In genomic region chr18:79926715-79927596, GRCh38 we compare ENCODE assay signal across 18 cellular contexts. TPM values are rescaled to one million over a fixed set of nuclear protein-coding genes. Genes with fewer than 3 reads are reported as not detected.
DNase-seq lines count a peak whose midpoint lies in the region; ATAC-seq, FAIRE-seq and TF ChIP-seq lines count a peak whose summit lies in the region.
"Had no signal": no experiment of that assay in that cellular context is flagged by ENCODE, and none has a peak within 500 bp of the region (broad histone marks: within the 10 kb centered on the region; RNA-seq: fewer than 3 reads in every experiment).

No MANE protein-coding gene starts in this region.

- H3K4me1 Mint-ChIP-seq in CD14-positive monocyte (no peaks in the 10 kb centered on the region), GM23338 (peaks cover 13% of the 10 kb centered on the region)

- H3K4me2 ChIP-seq in GM23338: no peak overlapping the region

- peaks cover 9% of the 10 kb centered on the region; the same call in 1 of the 2 replicates for H3K79me2 ChIP-seq in GM23338 (replicated peaks; ENCODE audit: insufficient read depth)

- H3K9me2 ChIP-seq in GM23338 (ENCODE audit: insufficient read depth): no peaks in the 10 kb centered on the region

- H3K36me3 ChIP-seq in GM23338 (ENCODE audit: insufficient read depth): peaks cover 4% of the 10 kb centered on the region; the same call in 1 of the 2 replicates
- H3K36me3 ChIP-seq in pancreas: peaks cover 0 to 5% (median 0%) of the 10 kb centered on the region in 3 donors

- no peak overlapping the region for H2AFZ ChIP-seq in GM23338
- H2AFZ ChIP-seq: GM23248 had no signal

- intact Hi-C loops in CD14-positive monocyte (cut with micrococcal nuclease): no loop called here
- intact Hi-C loops in pancreas (cut with DNase I): no loop called here

- H3K36me3 Mint-ChIP-seq in CD14-positive monocyte (peaks cover 79 to 95% of the 10 kb centered on the region in 2 donors), GM23338 (ENCODE audit: low read depth) (peaks cover 25% of the 10 kb centered on the region)

- H3K4me1 ChIP-seq in GM23338 (ENCODE audit: insufficient read depth): no peaks in the 10 kb centered on the region
- peaks cover 7 to 18% (median 15%) of the 10 kb centered on the region in 3 donors for H3K4me1 ChIP-seq in pancreas
- H3K4me1 ChIP-seq: right lobe of liver had no signal

- H3K4me3 ChIP-seq in GM23338 (no peak overlapping the region), pancreas (no peak overlapping the region)
- H3K4me3 ChIP-seq: GM23248, right lobe of liver had no signal

- H3K27me3 ChIP-seq in GM23338 (ENCODE audit: insufficient read depth) (no peaks in the 10 kb centered on the region), pancreas (no peaks in the 10 kb centered on the region)
- H3K27me3 ChIP-seq: right lobe of liver had no signal

- ATAC-seq in GM23338 (peak; percentile 74), esophagus mucosa (peak; percentile 43), pancreas (peak in 2 of 4 donors; percentile 13 to 59), GM18519 (IDR thresholded peaks at IDR 0.05; ENCODE audit: low FRiP score, unreplicated experiment) (no peak), GM19397 (IDR thresholded peaks at IDR 0.05; ENCODE audit: unreplicated experiment) (no peak)
- ATAC-seq: naive thymus-derived CD4-positive, alpha-beta T cell had no signal

- H3K27ac ChIP-seq in GM23338 (ENCODE audit: low read depth): no peak overlapping the region
- H3K27ac ChIP-seq in pancreas: no peak overlapping the region
- H3K27ac ChIP-seq: GM23248, right lobe of liver had no signal

- FAIRE-seq in pancreas (lab: Jason Lieb, UNC): no peak
- FAIRE-seq: RCC 7860 had no signal

- 63 to 65% methylated on average over 21 of the region's 21 CpGs for WGBS in pancreas, 2 donors

- H3K27ac Mint-ChIP-seq in CD14-positive monocyte (peak overlapping the region in 1 of 7 donors; percentile 73), GM23338 (peak overlapping the region; percentile 54; the same call in 1 of the 2 replicates)
- H3K27ac Mint-ChIP-seq: dendritic cell treated with granulocyte-macrophage colony-stimulating factor and Interleukin-4, amounts not matched to agents 40 ng/mL and 50 ng/mL, for 4 days had no signal

- H3K27me3 Mint-ChIP-seq in CD14-positive monocyte (ENCODE audit: low read depth in 3 of 3): peaks cover 0 to 1% (median 0%) of the 10 kb centered on the region in 3 donors
- H3K27me3 Mint-ChIP-seq in GM23338 (ENCODE audit: insufficient read depth, low read depth, poor library complexity): peaks cover 9% of the 10 kb centered on the region
- H3K27me3 Mint-ChIP-seq: dendritic cell treated with granulocyte-macrophage colony-stimulating factor and Interleukin-4, amounts not matched to agents 40 ng/mL and 50 ng/mL, for 4 days; naive thymus-derived CD4-positive, alpha-beta T cell had no signal

- no peaks in the 10 kb centered on the region for H3F3A ChIP-seq in GM23338 (replicated peaks; ENCODE audit: low read depth)

- no peak for TF ChIP-seq CTCF in CD14-positive monocyte (IDR thresholded peaks at IDR 0.05)
- TF ChIP-seq CTCF in GM23338 (conservative IDR thresholded peaks at IDR 0.05; ENCODE audit: low read depth in 2 of 2): no peak; a peak in 1 of 4 replicates
- TF ChIP-seq CTCF in pancreas (IDR thresholded peaks at IDR 0.05): no peak

- DNase-seq in CD14-positive monocyte (ENCODE audit: low spot score): peak; percentile 39
- no peak for DNase-seq in GM23338 (ENCODE audit: low spot score)
- DNase-seq in pancreas: peak in 5 of 6 donors; percentile 45 to 80 (median 56)
- DNase-seq in NCI-H345 (lab: John Stamatoyannopoulos, UW): no peak
- no peak for DNase-seq in activated CD8-positive, alpha-beta memory T cell treated with anti-CD3 and anti-CD28 coated beads for 24 hours
- DNase-seq: Calu3; GM23248; NCI-H187; NCI-H526 treated with DMSO at 0.1 percent for 48 hours; stimulated activated CD4-positive, alpha-beta T cell treated with anti-CD3 and anti-CD28 coated beads, Interleukin-4, amount 100 ng/mL, for 24 hours; SW 1271 had no signal

- H3K4me3 Mint-ChIP-seq in CD14-positive monocyte (no peak overlapping the region), GM23338 (no peak overlapping the region)
- H3K4me3 Mint-ChIP-seq: dendritic cell treated with granulocyte-macrophage colony-stimulating factor and Interleukin-4, amounts not matched to agents 40 ng/mL and 50 ng/mL, for 4 days; naive thymus-derived CD4-positive, alpha-beta T cell had no signal

- H4K20me1 ChIP-seq in GM23338 (replicated peaks; ENCODE audit: insufficient read depth): no peaks in the 10 kb centered on the region

- peaks cover 0 to 4% (median 0%) of the 10 kb centered on the region in 4 donors for H3K9me3 ChIP-seq in pancreas
- H3K9me3 ChIP-seq: right lobe of liver had no signal

- H3K9me3 Mint-ChIP-seq in CD14-positive monocyte (peaks cover 59 to 76% (median 64%) of the 10 kb centered on the region in 7 donors), GM23338 (peaks cover 26% of the 10 kb centered on the region)

TF ChIP-seq in GM23338, 12 proteins besides CTCF, POLR2A, EP300 and RAD21 (continues in another document):
- TF ChIP-seq ETS1 (IDR thresholded peaks at IDR 0.05) (no peak), REST (IDR thresholded peaks at IDR 0.05; ENCODE audit: unreplicated experiment) (no peak), POLR2AphosphoS5 (IDR thresholded peaks at IDR 0.05; ENCODE audit: low read depth) (no peak), NANOG (IDR thresholded peaks at IDR 0.05; ENCODE audit: borderline replicate concordance) (no peak)

RNA-seq across cellular contexts. Expression of gene SLC66A2, which starts 24.5 kb away (rescaled TPM):
- polyA plus RNA-seq in CD14-positive monocyte (10 to 100 TPM; 26.8 to 33.8 TPM), GM23338 (2016; fragmentation: Nextera tagmentation; extraction: Ambion mirVana) (4.0 and 5.4 TPM in 2 replicates), pancreas (10 to 100 TPM; 34.1 to 36.1 TPM)
- total RNA-seq in GM23338 (2014; rRNA removed; shearing (Covaris generic)): 10.9 and 18.1 TPM in 2 replicates
- total RNA-seq in esophagus mucosa (29.1 TPM), pancreas (10 to 100 TPM; 19.6 to 24.3 (median 21.7) TPM)

RNA-seq across cellular contexts. Expression of gene HSBP1L1, which starts 37.5 kb away (rescaled TPM):
- 10 to 100 TPM in 1 of 2 donors, 1 to 10 TPM in 1; 2.5 to 10.8 TPM for polyA plus RNA-seq in CD14-positive monocyte
- 1.8 TPM in 1 of 2 replicates, not detected in the other for total RNA-seq in GM23338 (2014; rRNA removed; shearing (Covaris generic))
- polyA plus RNA-seq in GM23338 (2016; fragmentation: Nextera tagmentation; extraction: Ambion mirVana): 2.3 and 3.7 TPM in 2 replicates
- 15.5 TPM for total RNA-seq in esophagus mucosa
- total RNA-seq in pancreas: 10 to 100 TPM in 5 of 6 donors, 1 to 10 TPM in 1; 9.2 to 14.6 (median 12.7) TPM
- polyA plus RNA-seq in pancreas: 10 to 100 TPM; 42.9 to 43.6 TPM

Comparison
In these comparisons a context has a peak if more than half of its experiments do, and no peak if none do; other contexts are left out.
1. DNase-seq: peak in CD14-positive monocyte (single experiment) and pancreas (5 of 6); none in GM23338 (single experiment), NCI-H345 (single experiment) and activated CD8-positive, alpha-beta memory T cell treated with anti-CD3 and anti-CD28 coated beads for 24 hours (single experiment).
2. ATAC-seq: peak in GM23338 (single experiment) and esophagus mucosa (single experiment); none in GM18519 (single experiment) and GM19397 (single experiment).